In the genomic region with DNA sequence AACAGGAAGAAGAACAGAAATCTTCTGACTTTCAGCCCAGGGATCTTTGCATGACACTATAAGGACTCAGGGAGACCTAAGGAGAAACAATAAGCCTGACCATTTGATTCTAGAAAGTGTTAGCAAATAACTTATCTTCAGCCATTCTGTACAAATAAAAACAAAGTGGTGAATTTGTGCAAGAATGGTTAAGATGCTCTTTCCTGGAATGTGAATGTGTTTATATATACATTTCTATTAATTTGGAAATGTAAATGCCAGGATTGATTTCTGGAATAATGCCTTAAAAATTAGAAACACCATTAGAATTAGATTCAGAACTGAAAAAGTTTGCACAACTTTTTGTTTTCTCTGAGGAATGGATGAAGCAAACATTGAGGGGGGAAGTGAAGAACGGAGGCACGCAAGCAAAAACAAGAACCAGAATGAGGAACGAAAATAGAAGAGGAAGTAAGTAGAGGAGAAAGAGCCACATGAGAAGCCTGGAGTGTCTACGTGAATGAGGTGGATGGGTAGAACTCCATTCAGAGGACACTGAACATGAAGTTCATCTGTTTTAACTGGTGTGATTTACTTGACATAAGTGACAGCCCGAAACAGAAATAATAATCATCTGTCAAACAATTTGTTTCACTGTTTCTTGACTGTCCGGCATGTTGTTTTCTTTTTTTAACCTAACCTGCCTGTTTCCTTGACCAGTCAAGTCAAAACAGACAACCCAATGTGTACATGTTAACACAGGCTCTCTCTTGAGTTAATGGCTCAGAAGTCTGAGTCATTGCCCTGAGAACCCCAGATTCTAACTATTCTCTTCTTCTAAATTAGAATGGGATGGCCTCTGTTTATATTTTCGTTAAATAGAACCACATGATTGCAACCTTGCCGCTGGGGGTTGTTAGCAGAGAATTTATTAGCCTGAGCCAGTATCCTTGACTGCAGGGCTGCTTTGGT, we compare ENCODE assay signal across 8 cellular contexts.
DNase-seq lines count a peak whose midpoint lies in the region; ATAC-seq lines count a peak whose summit lies in the region.

No MANE protein-coding gene starts in this region.

- H3K9me3 Mint-ChIP-seq in T-helper 2 cell treated with Interferon-gamma antibody and Interleukin-4, amounts not matched to agents 5 μg/mL and 100 μg/mL, for 36 hours: no peaks in the 10 kb centered on the region

- no peak overlapping the region for H3K27ac Mint-ChIP-seq in T-helper 2 cell treated with Interferon-gamma antibody and Interleukin-4, amounts not matched to agents 5 μg/mL and 100 μg/mL, for 36 hours

- no peaks in the 10 kb centered on the region for H3K36me3 Mint-ChIP-seq in T-helper 2 cell treated with Interferon-gamma antibody and Interleukin-4, amounts not matched to agents 5 μg/mL and 100 μg/mL, for 36 hours (ENCODE audit: low read depth)

- DNase-seq in ELR (ENCODE audit: low read depth) (peak; percentile 12), fibroblast of the conjunctiva (ENCODE audit: low read depth) (peak; percentile 68), DMS 273 treated with DMSO at 0.1 percent for 48 hours (lab: John Stamatoyannopoulos, UW) (no peak), DMS153 treated with DMSO at 0.1 percent for 48 hours (lab: John Stamatoyannopoulos, UW; ENCODE audit: unreplicated experiment) (no peak), RPMI8226 (no peak)
- DNase-seq in T-helper 2 cell treated with Interferon-gamma antibody and Interleukin-4, amounts not matched to agents 5 μg/mL and 100 μg/mL, for 36 hours (ENCODE audit: low spot score): no peak

- ATAC-seq in GM21447 (IDR thresholded peaks at IDR 0.05; ENCODE audit: unreplicated experiment) (peak; percentile 87), HG03575 (IDR thresholded peaks at IDR 0.05; ENCODE audit: extremely low read depth, insufficient number of reproducible peaks, low FRiP score, unreplicated experiment) (peak; percentile 78)

- peaks cover 22% of the 10 kb centered on the region for H3K4me1 Mint-ChIP-seq in T-helper 2 cell treated with Interferon-gamma antibody and Interleukin-4, amounts not matched to agents 5 μg/mL and 100 μg/mL, for 36 hours (ENCODE audit: low read depth)

- no peaks in the 10 kb centered on the region for H3K27me3 Mint-ChIP-seq in T-helper 2 cell treated with Interferon-gamma antibody and Interleukin-4, amounts not matched to agents 5 μg/mL and 100 μg/mL, for 36 hours (ENCODE audit: low read depth)

- H3K4me3 Mint-ChIP-seq in T-helper 2 cell treated with Interferon-gamma antibody and Interleukin-4, amounts not matched to agents 5 μg/mL and 100 μg/mL, for 36 hours: no peak overlapping the region

Comparison
In these comparisons a context has a peak if more than half of its experiments do, and no peak if none do; other contexts are left out.
1. DNase-seq: peak in ELR (single experiment) and fibroblast of the conjunctiva (single experiment); none in T-helper 2 cell treated with Interferon-gamma antibody and Interleukin-4, amounts not matched to agents 5 μg/mL and 100 μg/mL, for 36 hours (single experiment), DMS 273 treated with DMSO at 0.1 percent for 48 hours (single experiment), DMS153 treated with DMSO at 0.1 percent for 48 hours (single experiment) and RPMI8226 (single experiment).